ENCODE assay signal across 7 cellular contexts in the genomic region with DNA sequence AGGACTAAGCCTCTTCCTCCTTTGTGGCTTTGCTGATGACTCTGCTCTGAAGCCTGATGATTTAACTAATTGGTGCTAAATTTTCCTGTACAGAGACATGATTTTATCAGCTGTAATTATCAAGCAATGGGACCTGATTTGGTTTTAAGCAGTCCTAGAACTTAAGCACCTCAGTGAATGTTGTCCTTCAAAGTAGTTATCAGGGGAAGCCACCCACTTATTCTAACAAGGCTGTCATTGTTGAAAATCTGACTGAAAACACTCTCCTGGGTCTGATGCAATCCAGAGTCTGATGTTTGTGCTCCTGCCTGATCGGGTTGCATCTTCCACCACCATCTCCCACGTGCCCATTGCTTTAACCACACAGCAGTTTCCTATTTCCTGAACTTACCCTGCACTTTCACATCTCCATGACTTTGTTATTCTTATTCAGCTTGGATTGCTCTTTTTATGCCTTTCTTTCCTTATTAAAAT. TPM values are rescaled to one million over a fixed set of nuclear protein-coding genes. Genes with fewer than 3 reads are reported as not detected.
A peak's percentile ranks its signal among the peaks of the same experiment; 100 is the strongest.
DNase-seq lines count a peak whose midpoint lies in the region; ATAC-seq and TF ChIP-seq lines count a peak whose summit lies in the region.

No MANE protein-coding gene starts in this region.

- H3K4me1 Mint-ChIP-seq in endodermal cell: peaks cover 14% of the 10 kb centered on the region

- H3K27me3 Mint-ChIP-seq in endodermal cell (ENCODE audit: insufficient read depth): peaks cover 5% of the 10 kb centered on the region

- no peaks in the 10 kb centered on the region for H3K9me3 ChIP-seq in endodermal cell (ENCODE audit: control insufficient read depth, low read length)
- H3K9me3 ChIP-seq in HAP-1: no peaks in the 10 kb centered on the region

- TF ChIP-seq CTCF in GM12865 (IDR thresholded peaks at IDR 0.05; ENCODE audit: insufficient read depth, low read depth, low read length, missing control alignments) (no peak), endodermal cell (conservative IDR thresholded peaks at IDR 0.05) (no peak)

- in situ Hi-C loops in HAP-1 (cut with MboI; ENCODE audit: low sequenced_read_pairs): no loop called here

- no peaks in the 10 kb centered on the region for H3K36me3 Mint-ChIP-seq in endodermal cell (ENCODE audit: low read depth)

- no peaks in the 10 kb centered on the region for H3K27me3 ChIP-seq in endodermal cell (ENCODE audit: control insufficient read depth, insufficient read depth, low read length, poor library complexity, severe bottlenecking)
- no peaks in the 10 kb centered on the region for H3K27me3 ChIP-seq in HAP-1 (ENCODE audit: low read depth)

- H3K4me3 ChIP-seq in GM12865 (ENCODE audit: low read depth, low read length): no peak overlapping the region
- no peak overlapping the region for H3K4me3 ChIP-seq in endodermal cell (ENCODE audit: low read length)
- no peak overlapping the region for H3K4me3 ChIP-seq in HAP-1

- WGBS in endodermal cell (ENCODE audit: insufficient coverage in 1 of 2, insufficient read length in 1 of 2), 2 experiments: 62 to 83% methylated on average over 2 of the region's 2 CpGs

- ATAC-seq in HG03354 (IDR thresholded peaks at IDR 0.05; ENCODE audit: poor library complexity, severe bottlenecking, unreplicated experiment): peak; percentile 35
- ATAC-seq in GM21723 (IDR thresholded peaks at IDR 0.05; ENCODE audit: unreplicated experiment): no peak

- H3K27ac ChIP-seq in endodermal cell (ENCODE audit: low read depth, low read length): no peak overlapping the region

- no peaks in the 10 kb centered on the region for H3K9me3 Mint-ChIP-seq in endodermal cell

- no peak overlapping the region for H3K9ac ChIP-seq in endodermal cell (ENCODE audit: extremely low read depth, low read length, poor library complexity, severe bottlenecking)

- DNase-seq in GM12865 (ENCODE audit: low read depth) (peak; percentile 74), T follicular helper cell (ENCODE audit: low read depth) (peak; percentile 15), endodermal cell (peak; percentile 33), HAP-1 (ENCODE audit: low spot score in 2 of 2) (no peak)
- DNase-seq in stimulated activated CD4-positive, alpha-beta T cell treated with anti-CD3 and anti-CD28 coated beads, Interleukin-2, amount 100 ng/mL, for 24 hours: peak; percentile 49 to 56

- H3K4me1 ChIP-seq in endodermal cell (ENCODE audit: control insufficient read depth, insufficient read depth, low read length): peaks cover 10% of the 10 kb centered on the region
- H3K4me1 ChIP-seq in HAP-1: peaks cover 2% of the 10 kb centered on the region; the same call in 1 of the 2 replicates

- H3K36me3 ChIP-seq in endodermal cell (ENCODE audit: control insufficient read depth, insufficient read depth, low read length): no peaks in the 10 kb centered on the region
- no peaks in the 10 kb centered on the region for H3K36me3 ChIP-seq in HAP-1 (replicated peaks)

- H3K4me3 Mint-ChIP-seq in endodermal cell: no peak overlapping the region

- no peak overlapping the region for H3K27ac Mint-ChIP-seq in endodermal cell

RNA-seq across cellular contexts. Expression of a gene that starts 54.8 kb away (rescaled TPM):
- total RNA-seq in endodermal cell: under 1 TPM; 0.35 to 0.53 TPM
- 12.1 TPM for polyA plus RNA-seq in endodermal cell (2013, experiment 1 of 2)
- 7.9 TPM for polyA plus RNA-seq in endodermal cell (2013, experiment 2 of 2)

Comparison
In these comparisons a context has a peak if more than half of its experiments do, and no peak if none do; other contexts are left out.
1. DNase-seq: peak in GM12865 (single experiment), T follicular helper cell (single experiment), endodermal cell (single experiment) and stimulated activated CD4-positive, alpha-beta T cell treated with anti-CD3 and anti-CD28 coated beads, Interleukin-2, amount 100 ng/mL, for 24 hours (2 of 2); none in HAP-1 (0 of 2).